Comparison of ENCODE assay signal across 1 cellular context in genomic region chr2:85888745-85889647, GRCh38.
TF ChIP-seq lines count a peak whose summit lies in the region.

Gene ST3GAL5, minus strand, starts transcription at chr2:85888990. Its CDS starts 85 bp downstream, at chr2:85888905.

TF ChIP-seq in HepG2, 621 proteins besides CTCF, POLR2A, EP300 and RAD21 (continued from another document and continues in another):
- TF ChIP-seq ZNF142 (CRISPR knock-in tag; IDR thresholded peaks at IDR 0.05) (peak; percentile 89), ZNF484 (CRISPR knock-in tag; IDR thresholded peaks at IDR 0.05; ENCODE audit: borderline replicate concordance, low read depth) (no peak), PREB (CRISPR knock-in tag; IDR thresholded peaks at IDR 0.05) (no peak), YEATS2 (CRISPR knock-in tag; IDR thresholded peaks at IDR 0.05; ENCODE audit: borderline replicate concordance) (peak; percentile 53; the same call in 1 of the 2 replicates), TCF12 (IDR thresholded peaks at IDR 0.05) (no peak), TCF12 (CRISPR knock-in tag; IDR thresholded peaks at IDR 0.05) (0 out of 2 replicates have a peak, but pooled peaks have one; percentile 45), GABPB1 (CRISPR knock-in tag; IDR thresholded peaks at IDR 0.05) (peak; percentile 75; the same call in 1 of the 2 replicates), ZNF30 (CRISPR knock-in tag; IDR thresholded peaks at IDR 0.05) (no peak), EED (CRISPR knock-in tag; IDR thresholded peaks at IDR 0.05) (no peak), ZNF18 (CRISPR knock-in tag; IDR thresholded peaks at IDR 0.05; ENCODE audit: insufficient replicate concordance) (no peak), ZNF552 (CRISPR knock-in tag; IDR thresholded peaks at IDR 0.05; ENCODE audit: borderline replicate concordance) (no peak), FIP1L1 (IDR thresholded peaks at IDR 0.05; ENCODE audit: borderline replicate concordance, insufficient read depth, low read depth, low read length) (no peak), THYN1 (CRISPR knock-in tag; IDR thresholded peaks at IDR 0.05; ENCODE audit: borderline replicate concordance, low read depth) (no peak), NFKB2 (CRISPR knock-in tag; IDR thresholded peaks at IDR 0.05; ENCODE audit: borderline replicate concordance) (peak; percentile 74; the same call in 1 of the 2 replicates), ETV6 (CRISPR knock-in tag; conservative IDR thresholded peaks at IDR 0.05) (peak; percentile 74), ZNF263 (CRISPR knock-in tag; IDR thresholded peaks at IDR 0.05) (no peak), ZNF773 (CRISPR knock-in tag; IDR thresholded peaks at IDR 0.05; ENCODE audit: borderline replicate concordance) (no peak), ATF5 (CRISPR knock-in tag; IDR thresholded peaks at IDR 0.05; ENCODE audit: low read depth) (no peak), SNAPC4 (CRISPR knock-in tag; IDR thresholded peaks at IDR 0.05) (no peak), ZMYM4 (CRISPR knock-in tag; IDR thresholded peaks at IDR 0.05) (peak; percentile 97), ZNF274 (CRISPR knock-in tag; IDR thresholded peaks at IDR 0.05) (no peak), ZBTB34 (CRISPR knock-in tag; IDR thresholded peaks at IDR 0.05) (no peak), KAT8 (CRISPR knock-in tag; IDR thresholded peaks at IDR 0.05) (peak; percentile 56), PTBP1 (IDR thresholded peaks at IDR 0.05; ENCODE audit: low read depth, low read length, poor library complexity, severe bottlenecking) (no peak), PATZ1 (CRISPR knock-in tag; IDR thresholded peaks at IDR 0.05) (peak; percentile 99), ZNF292 (CRISPR knock-in tag; IDR thresholded peaks at IDR 0.05; ENCODE audit: borderline replicate concordance, low read depth) (no peak), EEA1 (CRISPR knock-in tag; IDR thresholded peaks at IDR 0.05; ENCODE audit: borderline replicate concordance) (0 out of 2 replicates have a peak, but pooled peaks have one; percentile 27)
- TF ChIP-seq, protein P1, sequence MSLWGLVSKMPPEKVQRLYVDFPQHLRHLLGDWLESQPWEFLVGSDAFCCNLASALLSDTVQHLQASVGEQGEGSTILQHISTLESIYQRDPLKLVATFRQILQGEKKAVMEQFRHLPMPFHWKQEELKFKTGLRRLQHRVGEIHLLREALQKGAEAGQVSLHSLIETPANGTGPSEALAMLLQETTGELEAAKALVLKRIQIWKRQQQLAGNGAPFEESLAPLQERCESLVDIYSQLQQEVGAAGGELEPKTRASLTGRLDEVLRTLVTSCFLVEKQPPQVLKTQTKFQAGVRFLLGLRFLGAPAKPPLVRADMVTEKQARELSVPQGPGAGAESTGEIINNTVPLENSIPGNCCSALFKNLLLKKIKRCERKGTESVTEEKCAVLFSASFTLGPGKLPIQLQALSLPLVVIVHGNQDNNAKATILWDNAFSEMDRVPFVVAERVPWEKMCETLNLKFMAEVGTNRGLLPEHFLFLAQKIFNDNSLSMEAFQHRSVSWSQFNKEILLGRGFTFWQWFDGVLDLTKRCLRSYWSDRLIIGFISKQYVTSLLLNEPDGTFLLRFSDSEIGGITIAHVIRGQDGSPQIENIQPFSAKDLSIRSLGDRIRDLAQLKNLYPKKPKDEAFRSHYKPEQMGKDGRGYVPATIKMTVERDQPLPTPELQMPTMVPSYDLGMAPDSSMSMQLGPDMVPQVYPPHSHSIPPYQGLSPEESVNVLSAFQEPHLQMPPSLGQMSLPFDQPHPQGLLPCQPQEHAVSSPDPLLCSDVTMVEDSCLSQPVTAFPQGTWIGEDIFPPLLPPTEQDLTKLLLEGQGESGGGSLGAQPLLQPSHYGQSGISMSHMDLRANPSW (CRISPR knock-in tag; IDR thresholded peaks at IDR 0.05; ENCODE audit: borderline replicate concordance), result no peak
